In the genomic region with DNA sequence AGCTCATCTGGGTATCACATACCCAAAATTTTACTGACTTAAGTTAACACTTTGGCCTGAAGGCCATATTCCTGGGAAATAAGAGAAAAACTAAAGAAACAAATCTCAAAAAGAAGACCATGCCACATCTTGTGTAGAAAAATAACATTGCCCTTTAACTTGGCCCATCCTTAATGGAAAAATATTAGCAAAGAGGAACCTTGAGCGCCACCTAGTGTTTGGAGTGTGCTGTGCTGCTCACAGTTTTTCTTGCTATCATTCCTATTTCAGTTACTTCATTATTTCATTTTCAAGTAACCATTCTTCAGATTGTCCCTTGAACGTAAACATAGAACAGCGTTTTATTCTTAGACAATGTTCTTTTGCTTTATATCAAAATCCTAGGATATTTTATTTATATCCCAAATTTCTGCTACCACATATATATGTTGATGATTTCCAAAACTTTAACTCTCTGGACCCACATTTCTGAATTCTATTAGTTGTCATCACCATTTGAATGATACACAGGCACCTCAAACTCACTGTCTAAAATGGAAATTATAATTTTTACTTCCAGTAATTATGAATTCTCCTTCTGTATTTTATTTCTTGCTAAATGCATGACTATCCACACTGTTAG, we compare ENCODE assay signal across 8 cellular contexts.
DNase-seq lines count a peak whose midpoint lies in the region; ATAC-seq, FAIRE-seq and TF ChIP-seq lines count a peak whose summit lies in the region.

No MANE protein-coding gene starts in this region.

- H3K36me3 Mint-ChIP-seq in stimulated activated naive B cell treated with anti-CD40 and anti-IgM and Interleukin-4, amounts not matched to agents 10 μg/mL and 1 μg/mL and 100 μg/mL, for 72 hours: no peaks in the 10 kb centered on the region

- H3K4me3 Mint-ChIP-seq in stimulated activated naive B cell treated with anti-CD40 and anti-IgM and Interleukin-4, amounts not matched to agents 10 μg/mL and 1 μg/mL and 100 μg/mL, for 72 hours: no peak overlapping the region

- CTCF ChIA-PET in K562 (lab: Yijun Ruan, JAX; ENCODE audit: low intra/inter-chr PET ratio): no interaction called here

- no peak for TF ChIP-seq EP300 in K562 (IDR thresholded peaks at IDR 0.05; ENCODE audit: low read length)

- ATAC-seq in GM19328 (IDR thresholded peaks at IDR 0.05; ENCODE audit: unreplicated experiment): peak; percentile 88
- peak; percentile 86 for ATAC-seq in HG03520 (IDR thresholded peaks at IDR 0.05; ENCODE audit: unreplicated experiment)
- ATAC-seq in K562: 0 out of 3 replicates have a peak, but pooled peaks have one; percentile 35
- peak; percentile 51 to 62 for ATAC-seq in stimulated activated naive B cell treated with anti-CD40 and anti-IgM and Interleukin-4, amounts not matched to agents 10 μg/mL and 1 μg/mL and 100 μg/mL, for 72 hours (replicated peaks)

- POLR2A ChIA-PET in K562 (lab: Yijun Ruan, JAX): no interaction called here

- BruUV-seq in K562 (replicated peaks; lab: Mats Ljungman, UMichigan): no TSS peak

- no peaks in the 10 kb centered on the region for H3K9me2 ChIP-seq in DOHH2 (replicated peaks; ENCODE audit: control insufficient read depth, low read length)

- H3K27ac ChIP-seq in DOHH2 (ENCODE audit: low read depth, low read length): no peak overlapping the region
- H3K27ac ChIP-seq in K562 (ENCODE audit: extremely low read depth, low read depth, low read length): no peak overlapping the region
- no peak overlapping the region for H3K27ac ChIP-seq in kidney (ENCODE audit: low read depth in 2 of 2, low read length in 2 of 2)

- in situ Hi-C loops in K562 (cut with MboI): no loop called here

- H2AFZ ChIP-seq in K562 (ENCODE audit: low read depth, low read length): no peak overlapping the region

- H3K9me1 ChIP-seq in K562 (ENCODE audit: control insufficient read depth, insufficient read depth, low read length): no peaks in the 10 kb centered on the region

- H3K4me2 ChIP-seq in DOHH2 (ENCODE audit: low read length): no peak overlapping the region
- no peak overlapping the region for H3K4me2 ChIP-seq in K562 (ENCODE audit: insufficient read depth, low read length)

- H3K4me3 ChIP-seq in DOHH2 (ENCODE audit: low read length) (no peak overlapping the region), K562 (no peak overlapping the region), kidney (ENCODE audit: low read length in 2 of 2) (no peak overlapping the region)

- intact Hi-C loops in K562 (cut with micrococcal nuclease): loop anchor here (5.0 kb wide), 1 partner anchor 1779 kb away; no protein-coding TSS in a partner anchor
- intact Hi-C loops in kidney (cut with DNase I): no loop called here

- DNase-seq in NOMO-1 treated with dmso at 0.1 percent for 144 hours (lab: John Stamatoyannopoulos, UW; ENCODE audit: unreplicated experiment) (peak; percentile 10), K562 (ENCODE audit: extremely low read depth in 1 of 4, low spot score in 3 of 4) (peak; percentile 16 to 65 (median 34)), kidney (no peak), activated gamma-delta T cell (lab: John Stamatoyannopoulos, UW) (no peak)
- no peak for DNase-seq in stimulated activated naive B cell treated with anti-CD40 and anti-IgM and Interleukin-4, amounts not matched to agents 10 μg/mL and 1 μg/mL and 100 μg/mL, for 72 hours

- no peaks in the 10 kb centered on the region for H3K9me3 Mint-ChIP-seq in stimulated activated naive B cell treated with anti-CD40 and anti-IgM and Interleukin-4, amounts not matched to agents 10 μg/mL and 1 μg/mL and 100 μg/mL, for 72 hours

- H3K79me2 ChIP-seq in DOHH2 (ENCODE audit: control insufficient read depth, low read length): no peaks in the 10 kb centered on the region
- no peaks in the 10 kb centered on the region for H3K79me2 ChIP-seq in K562 (ENCODE audit: control insufficient read depth, insufficient read depth, low read length)

- TF ChIP-seq CTCF in DOHH2 (IDR thresholded peaks at IDR 0.05; ENCODE audit: low read depth, low read length, poor library complexity, severe bottlenecking): peak; percentile 88
- peak; percentile 9 to 67 (median 64); a peak in 5 of 6 replicates for TF ChIP-seq CTCF in K562 (IDR thresholded peaks at IDR 0.05 in 2 of 3, conservative IDR thresholded peaks at IDR 0.05 in 1 of 3; ENCODE audit: insufficient read depth in 2 of 3, low read depth in 1 of 3, low read length in 3 of 3)
- peak; percentile 66 for TF ChIP-seq CTCF in kidney (IDR thresholded peaks at IDR 0.05; ENCODE audit: borderline replicate concordance, extremely low read depth, insufficient read depth)

- H3K4me1 ChIP-seq in DOHH2 (ENCODE audit: control insufficient read depth, low read length): no peaks in the 10 kb centered on the region
- H3K4me1 ChIP-seq in K562 (replicated peaks in 1 of 2; ENCODE audit: control insufficient read depth in 2 of 2, insufficient read depth in 2 of 2, low read length in 2 of 2): no peaks in the 10 kb centered on the region
- H3K4me1 ChIP-seq in kidney (ENCODE audit: control insufficient read depth in 1 of 2, insufficient read depth in 1 of 2, low read depth in 1 of 2, low read length in 2 of 2): no peaks in the 10 kb centered on the region

- no peaks in the 10 kb centered on the region for H3K4me1 Mint-ChIP-seq in stimulated activated naive B cell treated with anti-CD40 and anti-IgM and Interleukin-4, amounts not matched to agents 10 μg/mL and 1 μg/mL and 100 μg/mL, for 72 hours

- no peaks in the 10 kb centered on the region for H3K27me3 Mint-ChIP-seq in stimulated activated naive B cell treated with anti-CD40 and anti-IgM and Interleukin-4, amounts not matched to agents 10 μg/mL and 1 μg/mL and 100 μg/mL, for 72 hours

- H3K27me3 ChIP-seq in DOHH2 (ENCODE audit: control insufficient read depth, low read length) (no peaks in the 10 kb centered on the region), K562 (ENCODE audit: control insufficient read depth in 2 of 2, insufficient read depth in 2 of 2, low read length in 2 of 2) (no peaks in the 10 kb centered on the region)

- H3K36me3 ChIP-seq in DOHH2 (ENCODE audit: control insufficient read depth, low read length): no peaks in the 10 kb centered on the region
- no peaks in the 10 kb centered on the region for H3K36me3 ChIP-seq in K562 (ENCODE audit: control insufficient read depth, insufficient read depth, low read length)
- H3K36me3 ChIP-seq in kidney (ENCODE audit: control insufficient read depth in 1 of 2, insufficient read depth in 2 of 2, low read length in 2 of 2): no peaks in the 10 kb centered on the region

- FAIRE-seq in K562 (lab: Jason Lieb, UNC): peak; percentile 61
- peak; percentile 86 for FAIRE-seq in kidney (lab: Jason Lieb, UNC)

- no peaks in the 10 kb centered on the region for H3F3A ChIP-seq in DOHH2 (ENCODE audit: control insufficient read depth, insufficient read depth)

- TF ChIP-seq POLR2A in K562 (conservative IDR thresholded peaks at IDR 0.05): no peak

- 0% methylated on average over 3 of the region's 3 CpGs for WGBS in K562 (ENCODE audit: insufficient coverage, low coverage, missing lambda C conversion rate)

- H4K20me1 ChIP-seq in DOHH2 (ENCODE audit: control insufficient read depth, insufficient read depth, low read depth, low read length) (no peaks in the 10 kb centered on the region), K562 (replicated peaks; ENCODE audit: control insufficient read depth, insufficient read depth, low read length) (no peaks in the 10 kb centered on the region)

- no peak overlapping the region for H3K27ac Mint-ChIP-seq in stimulated activated naive B cell treated with anti-CD40 and anti-IgM and Interleukin-4, amounts not matched to agents 10 μg/mL and 1 μg/mL and 100 μg/mL, for 72 hours

- no peaks in the 10 kb centered on the region for H3K9me3 ChIP-seq in DOHH2 (ENCODE audit: control insufficient read depth, insufficient read depth, low read length)
- no peaks in the 10 kb centered on the region for H3K9me3 ChIP-seq in K562 (replicated peaks; ENCODE audit: control insufficient read depth, insufficient read depth, low read depth, low read length)
- H3K9me3 ChIP-seq in kidney (ENCODE audit: control insufficient read depth in 1 of 2, low read length in 2 of 2): no peaks in the 10 kb centered on the region

- no peak overlapping the region for H3K9ac ChIP-seq in K562 (ENCODE audit: insufficient read depth in 1 of 2, low read depth in 2 of 2, low read length in 2 of 2)
- no peak overlapping the region for H3K9ac ChIP-seq in kidney (ENCODE audit: low read length in 2 of 2)

- TF ChIP-seq RAD21 in K562 (CRISPR knock-in tag; conservative IDR thresholded peaks at IDR 0.05 in 1 of 2, IDR thresholded peaks at IDR 0.05 in 1 of 2): peak; percentile 51 to 63

TF ChIP-seq in K562, 482 proteins besides CTCF, POLR2A, EP300 and RAD21:
- TF ChIP-seq, protein P1, sequence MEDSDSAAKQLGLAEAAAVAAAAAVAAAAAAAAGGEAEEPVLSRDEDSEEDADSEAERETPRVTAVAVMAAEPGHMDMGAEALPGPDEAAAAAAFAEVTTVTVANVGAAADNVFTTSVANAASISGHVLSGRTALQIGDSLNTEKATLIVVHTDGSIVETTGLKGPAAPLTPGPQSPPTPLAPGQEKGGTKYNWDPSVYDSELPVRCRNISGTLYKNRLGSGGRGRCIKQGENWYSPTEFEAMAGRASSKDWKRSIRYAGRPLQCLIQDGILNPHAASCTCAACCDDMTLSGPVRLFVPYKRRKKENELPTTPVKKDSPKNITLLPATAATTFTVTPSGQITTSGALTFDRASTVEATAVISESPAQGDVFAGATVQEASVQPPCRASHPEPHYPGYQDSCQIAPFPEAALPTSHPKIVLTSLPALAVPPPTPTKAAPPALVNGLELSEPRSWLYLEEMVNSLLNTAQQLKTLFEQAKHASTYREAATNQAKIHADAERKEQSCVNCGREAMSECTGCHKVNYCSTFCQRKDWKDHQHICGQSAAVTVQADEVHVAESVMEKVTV (CRISPR knock-in tag; IDR thresholded peaks at IDR 0.05): 0 out of 2 replicates have a peak, but pooled peaks have one; percentile 12
- 0 out of 2 replicates have a peak, but pooled peaks have one; percentile 29 for TF ChIP-seq SMC3 (conservative IDR thresholded peaks at IDR 0.05; ENCODE audit: insufficient read depth, low read depth, low read length)
- TF ChIP-seq SRF (CRISPR knock-in tag; IDR thresholded peaks at IDR 0.05): no peak
TF ChIP-seq in K562: peak in this region for 2.

Comparison
In these comparisons a context has a peak if more than half of its experiments do, and no peak if none do; other contexts are left out.
1. ATAC-seq: peak in every context shown above with its lines; median percentile 88 in GM19328; 86 in HG03520; 56 in stimulated activated naive B cell treated with anti-CD40 and anti-IgM and Interleukin-4, amounts not matched to agents 10 μg/mL and 1 μg/mL and 100 μg/mL, for 72 hours; 35 in K562.
2. DNase-seq: peak in NOMO-1 treated with dmso at 0.1 percent for 144 hours (single experiment) and K562 (4 of 4); none in kidney (single experiment), stimulated activated naive B cell treated with anti-CD40 and anti-IgM and Interleukin-4, amounts not matched to agents 10 μg/mL and 1 μg/mL and 100 μg/mL, for 72 hours (single experiment) and activated gamma-delta T cell (single experiment).
3. Peak in every context shown above with its lines, with median percentiles within 50 percentile points of each other: CTCF ChIP-seq.